20 cellular contexts compared by ENCODE assay signal in genomic region chr17:60137731-60138130, GRCh38. TPM values are rescaled to one million over a fixed set of nuclear protein-coding genes. Genes with fewer than 3 reads are reported as not detected.
DNase-seq lines count a peak whose midpoint lies in the region; TF ChIP-seq lines count a peak whose summit lies in the region.
"Had no signal": no experiment of that assay in that cellular context is flagged by ENCODE, and none has a peak within 500 bp of the region (broad histone marks: within the 10 kb centered on the region; RNA-seq: fewer than 3 reads in every experiment).

No MANE protein-coding gene starts in this region.

- H3K36me3 Mint-ChIP-seq in CD14-positive monocyte (peaks cover 0 to 6% of the 10 kb centered on the region in 2 donors), endodermal cell (ENCODE audit: low read depth) (peaks cover 4% of the 10 kb centered on the region)
- H3K36me3 Mint-ChIP-seq: CD8-positive, alpha-beta T cell had no signal

- H3K27me3 Mint-ChIP-seq in CD14-positive monocyte (ENCODE audit: low read depth in 3 of 3) (peaks cover 73 to 82% (median 77%) of the 10 kb centered on the region in 3 donors), endodermal cell (ENCODE audit: insufficient read depth) (peaks cover 77% of the 10 kb centered on the region)

- H3K9me3 ChIP-seq in BE2C (no peaks in the 10 kb centered on the region), endodermal cell (ENCODE audit: control insufficient read depth, low read length) (no peaks in the 10 kb centered on the region), osteoblast (ENCODE audit: low read depth, low read length) (no peaks in the 10 kb centered on the region)

- peak; percentile 20 for DNase-seq in BE2C
- peak; percentile 15 for DNase-seq in CD14-positive monocyte (ENCODE audit: low spot score)
- peak; percentile 25 for DNase-seq in endodermal cell
- peak; percentile 14 for DNase-seq in osteoblast (ENCODE audit: insufficient read length, low spot score, missing footprints)
- no peak for DNase-seq in stimulated activated CD4-positive, alpha-beta T cell treated with anti-CD3 and anti-CD28 coated beads, Interleukin-2, amount 100 ng/mL, for 48 hours
- DNase-seq in caudate nucleus (lab: John Stamatoyannopoulos, UW) = no peak
- DNase-seq in NCI-H2171 treated with DMSO at 0.1 percent for 48 hours (lab: John Stamatoyannopoulos, UW) = no peak
- DNase-seq: ACHN; Calu3; CD8-positive, alpha-beta T cell; DMS79 treated with DMSO at 0.1 percent for 48 hours; GF-D8; GOT3; H7; HFFc6; IMR-90 had no signal

- no peaks in the 10 kb centered on the region for H3K79me2 ChIP-seq in osteoblast (ENCODE audit: insufficient read depth, low read length)

- H4K20me1 ChIP-seq in osteoblast (ENCODE audit: insufficient read depth, low read length) = peaks cover 2% of the 10 kb centered on the region

- intact Hi-C loops in CD14-positive monocyte (cut with micrococcal nuclease) = no loop called here

- H3K4me1 Mint-ChIP-seq in CD14-positive monocyte = peaks cover 50% of the 10 kb centered on the region
- peaks cover 18% of the 10 kb centered on the region for H3K4me1 Mint-ChIP-seq in endodermal cell

- TF ChIP-seq CTCF in BE2C (IDR thresholded peaks at IDR 0.05; ENCODE audit: low read depth, low read length) (no peak), CD14-positive monocyte (IDR thresholded peaks at IDR 0.05) (no peak), endodermal cell (conservative IDR thresholded peaks at IDR 0.05) (no peak), osteoblast (IDR thresholded peaks at IDR 0.05; ENCODE audit: extremely low read depth, low read depth, low read length) (no peak)

- H3K4me2 ChIP-seq in osteoblast (ENCODE audit: insufficient read depth, low read length) = no peak overlapping the region

- 60 to 70% methylated on average over 1 of the region's 1 CpG for whole genome bisulfite sequencing in endodermal cell (ENCODE audit: insufficient coverage in 1 of 2, insufficient read length in 1 of 2), 2 experiments

- no peak overlapping the region for H3K27ac ChIP-seq in endodermal cell (ENCODE audit: low read depth, low read length)
- H3K27ac ChIP-seq in osteoblast (ENCODE audit: low read depth, low read length) = no peak overlapping the region
- H3K27ac ChIP-seq in caudate nucleus (ENCODE audit: low read depth, low read length) = no peak overlapping the region
- H3K27ac ChIP-seq: C4-2B, HL-60 had no signal

- no peaks in the 10 kb centered on the region for H3K36me3 ChIP-seq in BE2C
- H3K36me3 ChIP-seq in endodermal cell (ENCODE audit: control insufficient read depth, insufficient read depth, low read length) = no peaks in the 10 kb centered on the region
- H3K36me3 ChIP-seq in osteoblast (ENCODE audit: insufficient read depth, low read length) = no peaks in the 10 kb centered on the region

- H3K27me3 ChIP-seq in BE2C = no peaks in the 10 kb centered on the region
- peaks cover 63% of the 10 kb centered on the region for H3K27me3 ChIP-seq in endodermal cell (ENCODE audit: control insufficient read depth, insufficient read depth, low read length, poor library complexity, severe bottlenecking)
- H3K27me3 ChIP-seq in osteoblast (ENCODE audit: insufficient read depth, low read length) = peaks cover 42% of the 10 kb centered on the region

- H3K4me3 Mint-ChIP-seq in CD14-positive monocyte (peak overlapping the region in 1 of 2 donors; percentile 51), endodermal cell (no peak overlapping the region)
- H3K4me3 Mint-ChIP-seq: CD8-positive, alpha-beta T cell; HFFc6 had no signal

- H3K9ac ChIP-seq in endodermal cell (ENCODE audit: extremely low read depth, low read length, poor library complexity, severe bottlenecking) = no peak overlapping the region

- peaks cover 2 to 31% (median 14%) of the 10 kb centered on the region in 7 donors for H3K9me3 Mint-ChIP-seq in CD14-positive monocyte
- peaks cover 3% of the 10 kb centered on the region for H3K9me3 Mint-ChIP-seq in endodermal cell
- H3K9me3 Mint-ChIP-seq: CD8-positive, alpha-beta T cell; HFFc6 had no signal

- H3K4me1 ChIP-seq in BE2C (peaks cover 5% of the 10 kb centered on the region), endodermal cell (ENCODE audit: control insufficient read depth, insufficient read depth, low read length) (peaks cover 5% of the 10 kb centered on the region), osteoblast (ENCODE audit: insufficient read depth, low read length) (peaks cover 26% of the 10 kb centered on the region)

- no peak overlapping the region for H2AFZ ChIP-seq in osteoblast (ENCODE audit: low read length)

- H3K4me3 ChIP-seq in BE2C (ENCODE audit: low read depth, low read length) (no peak overlapping the region), endodermal cell (ENCODE audit: low read length) (no peak overlapping the region), osteoblast (ENCODE audit: insufficient read depth, low read length) (no peak overlapping the region)

- H3K27ac Mint-ChIP-seq in CD14-positive monocyte (no peak overlapping the region), endodermal cell (no peak overlapping the region)
- H3K27ac Mint-ChIP-seq: CD8-positive, alpha-beta T cell; HFFc6 had no signal

RNA-seq across cellular contexts. Expression of gene CA4, which starts 12.0 kb away (rescaled TPM):
- 0.43 TPM for polyA plus RNA-seq in BE2C (2012; ENCODE audit: insufficient read depth, insufficient read length, low read depth)
- polyA plus RNA-seq in CD14-positive monocyte = not detected
- total RNA-seq in endodermal cell (1 to 10 TPM; 1.5 to 3.0 TPM), osteoblast (not detected in 2 replicates)
- polyA plus RNA-seq in endodermal cell (2013, experiment 1 of 2) = 1.5 TPM
- polyA plus RNA-seq in endodermal cell (2013, experiment 2 of 2) = 0.66 TPM
- total RNA-seq: CD8-positive, alpha-beta T cell; HFFc6; HT1080; IMR-90 had no signal
- polyA plus RNA-seq: BJ, IMR-90 had no signal

RNA-seq across cellular contexts. Expression of gene HEATR6, which starts 59.0 kb away (rescaled TPM):
- 19.5 TPM for polyA plus RNA-seq in BE2C (2012; ENCODE audit: insufficient read depth, insufficient read length, low read depth)
- 1 to 10 TPM; 4.6 to 7.1 TPM for polyA plus RNA-seq in CD14-positive monocyte
- total RNA-seq in endodermal cell = 10 to 100 TPM; 25.5 to 27.6 TPM
- polyA plus RNA-seq in endodermal cell (2013, experiment 1 of 2) = 27.8 TPM
- polyA plus RNA-seq in endodermal cell (2013, experiment 2 of 2) = 23.5 TPM
- total RNA-seq in osteoblast = 20.9 and 23.2 TPM in 2 replicates

Comparison
In these comparisons a context has a peak if more than half of its experiments do, and no peak if none do; other contexts are left out.
1. DNase-seq: peak in BE2C (single experiment), CD14-positive monocyte (single experiment), endodermal cell (single experiment) and osteoblast (single experiment); none in stimulated activated CD4-positive, alpha-beta T cell treated with anti-CD3 and anti-CD28 coated beads, Interleukin-2, amount 100 ng/mL, for 48 hours (0 of 2), caudate nucleus (0 of 61) and NCI-H2171 treated with DMSO at 0.1 percent for 48 hours (single experiment).